ENCODE assay signal across 15 cellular contexts in genomic region chr17:35790826-35791225, GRCh38. TPM values are rescaled to one million over a fixed set of nuclear protein-coding genes. Genes with fewer than 3 reads are reported as not detected.
"Had no signal": no experiment of that assay in that cellular context is flagged by ENCODE, and none has a peak within 500 bp of the region (broad histone marks: within the 10 kb centered on the region; RNA-seq: fewer than 3 reads in every experiment).

No MANE protein-coding gene starts in this region.

- ATAC-seq: activated CD4-positive, alpha-beta T cell treated with anti-CD3 and anti-CD28 coated beads for 36 hours; gastroesophageal sphincter; left ventricle myocardium superior; pancreas had no signal

- H3K27ac ChIP-seq: pancreas, thoracic aorta, uterus, VCaP had no signal

- H3K4me3 ChIP-seq: gastroesophageal sphincter, pancreas, skin epidermis, stomach, thoracic aorta, uterus had no signal

- H3K27me3 ChIP-seq: pancreas, uterus had no signal

- DNase-seq: activated CD4-positive, alpha-beta memory T cell treated with anti-CD3 and anti-CD28 coated beads, Interleukin-2, amount 10 ng/mL, durations not matched to agents 7 days and 5 days; activated CD4-positive, alpha-beta T cell treated with anti-CD3 and anti-CD28 coated beads for 36 hours; activated naive CD8-positive, alpha-beta T cell treated with anti-CD3 and anti-CD28 coated beads, Interleukin-2, amount 10 ng/mL, durations not matched to agents 7 days and 5 days; activated T-cell treated with anti-CD3 and anti-CD28 coated beads, Interleukin-2, amount 50 U/mL, for 48 hours; aorta; kidney; left ventricle myocardium superior; pancreas; stomach; uterus had no signal

- H3K4me1 ChIP-seq: pancreas had no signal

- H3K9me3 ChIP-seq: gastroesophageal sphincter, pancreas, stomach, thoracic aorta, uterus had no signal

- H3K36me3 ChIP-seq: gastroesophageal sphincter, pancreas, stomach, thoracic aorta, uterus had no signal

RNA-seq across cellular contexts. Expression of gene MMP28, which starts 4.6 kb away (rescaled TPM):
- total RNA-seq: activated CD4-positive, alpha-beta memory T cell treated with anti-CD3 and anti-CD28 coated beads, Interleukin-2, amount 10 ng/mL, durations not matched to agents 7 days and 5 days had no signal

RNA-seq across cellular contexts. Expression of gene C17orf50, which starts 30.1 kb away (rescaled TPM):
- total RNA-seq: activated CD4-positive, alpha-beta memory T cell treated with anti-CD3 and anti-CD28 coated beads, Interleukin-2, amount 10 ng/mL, durations not matched to agents 7 days and 5 days; activated CD4-positive, alpha-beta T cell treated with anti-CD3 and anti-CD28 coated beads for 36 hours; activated naive CD8-positive, alpha-beta T cell treated with anti-CD3 and anti-CD28 coated beads, Interleukin-2, amount 10 ng/mL, durations not matched to agents 7 days and 5 days; aorta; gastroesophageal sphincter; kidney; left ventricle myocardium superior; myocyte; stomach; thoracic aorta; uterus had no signal
- polyA plus RNA-seq: aorta, stomach had no signal

RNA-seq across cellular contexts. Expression of gene GAS2L2, which starts 37.8 kb away (rescaled TPM):
- total RNA-seq: activated CD4-positive, alpha-beta memory T cell treated with anti-CD3 and anti-CD28 coated beads, Interleukin-2, amount 10 ng/mL, durations not matched to agents 7 days and 5 days; aorta; kidney; thoracic aorta had no signal
